ENCODE assay signal across 1 cellular context in the genomic region with DNA sequence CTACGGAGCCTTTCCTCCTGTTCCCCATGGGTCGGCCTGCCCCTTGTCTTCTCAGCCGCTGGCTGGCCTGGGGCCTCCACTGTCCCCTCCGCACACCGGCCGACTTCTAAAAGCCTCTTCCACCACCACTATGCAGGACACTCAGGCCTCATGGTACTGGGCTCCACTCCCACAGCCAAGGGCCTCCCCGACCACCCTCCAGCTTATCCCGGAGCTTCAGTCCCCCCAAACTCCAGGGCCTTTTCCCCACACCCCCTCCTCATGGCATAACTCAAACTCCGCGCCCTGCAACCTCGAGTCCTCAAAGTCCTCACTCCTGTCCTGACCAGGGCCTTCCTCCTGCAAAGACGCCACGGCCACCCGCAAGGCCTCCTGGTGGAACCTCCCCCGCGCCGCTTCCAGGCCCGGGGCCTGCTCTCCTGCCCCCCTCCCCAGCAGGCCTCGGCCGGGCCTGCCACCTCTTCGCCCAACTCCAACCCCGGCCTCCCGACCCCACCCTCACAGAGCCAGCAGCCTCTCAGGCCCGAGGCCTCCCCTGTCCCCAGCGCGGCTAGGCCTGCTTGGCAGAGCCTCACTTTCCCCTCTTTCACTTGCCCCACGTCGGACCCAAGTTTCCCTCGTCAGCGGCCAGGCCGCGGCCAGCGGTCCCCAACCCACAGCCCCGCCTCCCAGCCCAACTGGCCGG.
TF ChIP-seq lines count a peak whose summit lies in the region.

No MANE protein-coding gene starts in this region.

TF ChIP-seq in IMR-90, 13 proteins besides CTCF, POLR2A, EP300 and RAD21:
- TF ChIP-seq MAZ (IDR thresholded peaks at IDR 0.05; ENCODE audit: borderline replicate concordance, low read depth, low read length) (0 out of 2 replicates have a peak, but pooled peaks have one; percentile 33), BHLHE40 (IDR thresholded peaks at IDR 0.05; ENCODE audit: low read depth, low read length) (no peak)
TF ChIP-seq in IMR-90: peak in this region for 1.
